Comparison of ENCODE assay signal across 27 cellular contexts in genomic region chr19:3015126-3016057, GRCh38. TPM values are rescaled to one million over a fixed set of nuclear protein-coding genes. Genes with fewer than 3 reads are reported as not detected.
"Had no signal": no experiment of that assay in that cellular context is flagged by ENCODE, and none has a peak within 500 bp of the region (broad histone marks: within the 10 kb centered on the region; RNA-seq: fewer than 3 reads in every experiment).

No MANE protein-coding gene starts in this region.

- H3K4me3 Mint-ChIP-seq: dendritic cell treated with granulocyte-macrophage colony-stimulating factor and Interleukin-4, amounts not matched to agents 40 ng/mL and 50 ng/mL, for 4 days; endodermal cell; natural killer cell; stimulated activated memory B cell treated with anti-CD40 and anti-IgM and Interleukin-4, amounts not matched to agents 10 μg/mL and 1 μg/mL and 100 μg/mL, for 72 hours had no signal

- H3K4me1 ChIP-seq: colonic mucosa, gastrocnemius medialis, lower lobe of right lung, parathyroid adenoma, testis, tibial artery, upper lobe of left lung had no signal

- H3K4me1 Mint-ChIP-seq: endodermal cell; natural killer cell; stimulated activated memory B cell treated with anti-CD40 and anti-IgM and Interleukin-4, amounts not matched to agents 10 μg/mL and 1 μg/mL and 100 μg/mL, for 72 hours had no signal

- H3K4me2 ChIP-seq: smooth muscle cell had no signal

- DNase-seq: colonic mucosa; effector CD8-positive, alpha-beta T cell; endodermal cell; foreskin fibroblast; gastrocnemius medialis; head of caudate nucleus; left ventricle myocardium superior; lower lobe of right lung; natural killer cell; stimulated activated CD4-positive, alpha-beta T cell treated with anti-CD3 and anti-CD28 coated beads, Interleukin-12 subunit alpha, Interleukin-12 subunit beta, amount 100 ng/mL, for 4 hours; stimulated activated CD4-positive, alpha-beta T cell treated with anti-CD3 and anti-CD28 coated beads, Interleukin-2, amount 100 ng/mL, for 24 hours; stimulated activated CD4-positive, alpha-beta T cell treated with anti-CD3 and anti-CD28 coated beads, Interleukin-4, amount 100 ng/mL, for 24 hours; stimulated activated naive CD8-positive, alpha-beta T cell treated with anti-CD3 and anti-CD28 coated beads, Interleukin-15, Interleukin-2, amounts not matched to agents 100 U/mL and 50 U/mL, for 24 hours; substantia nigra; testis; tibial artery; upper lobe of left lung had no signal

- H3K27ac Mint-ChIP-seq: dendritic cell treated with granulocyte-macrophage colony-stimulating factor and Interleukin-4, amounts not matched to agents 40 ng/mL and 50 ng/mL, for 4 days; endodermal cell; natural killer cell; progenitor cell of endocrine pancreas; stimulated activated memory B cell treated with anti-CD40 and anti-IgM and Interleukin-4, amounts not matched to agents 10 μg/mL and 1 μg/mL and 100 μg/mL, for 72 hours had no signal

- H3K27me3 Mint-ChIP-seq: progenitor cell of endocrine pancreas had no signal

- ATAC-seq: esophagus mucosa; gastrocnemius medialis; left ventricle myocardium superior; natural killer cell; sciatic nerve; stimulated activated memory B cell treated with anti-CD40 and anti-IgM and Interleukin-4, amounts not matched to agents 10 μg/mL and 1 μg/mL and 100 μg/mL, for 72 hours; stimulated activated naive CD8-positive, alpha-beta T cell treated with anti-CD3 and anti-CD28 coated beads, Interleukin-15, Interleukin-2, amounts not matched to agents 100 U/mL and 50 U/mL, for 24 hours had no signal

- H3K36me3 Mint-ChIP-seq: natural killer cell; stimulated activated memory B cell treated with anti-CD40 and anti-IgM and Interleukin-4, amounts not matched to agents 10 μg/mL and 1 μg/mL and 100 μg/mL, for 72 hours had no signal

- H3K27me3 ChIP-seq: colonic mucosa, gastrocnemius medialis, neutrophil, testis, upper lobe of left lung had no signal

- H3K36me3 ChIP-seq: colonic mucosa, neutrophil had no signal

- H3K4me3 ChIP-seq: colonic mucosa, gastrocnemius medialis, lower lobe of right lung, smooth muscle cell, testis, tibial artery, upper lobe of left lung had no signal

- H3K9me3 ChIP-seq: colonic mucosa, gastrocnemius medialis, lower lobe of right lung, neutrophil, testis, tibial artery, upper lobe of left lung had no signal

- H3K9ac ChIP-seq: parathyroid adenoma had no signal

- H3K9me3 Mint-ChIP-seq: dendritic cell treated with granulocyte-macrophage colony-stimulating factor and Interleukin-4, amounts not matched to agents 40 ng/mL and 50 ng/mL, for 4 days; endodermal cell; natural killer cell; stimulated activated memory B cell treated with anti-CD40 and anti-IgM and Interleukin-4, amounts not matched to agents 10 μg/mL and 1 μg/mL and 100 μg/mL, for 72 hours had no signal

- H3K27ac ChIP-seq: colonic mucosa, epithelial cell of prostate, gastrocnemius medialis, lower lobe of right lung, neutrophil, parathyroid adenoma, testis, tibial artery, upper lobe of left lung had no signal

- H2AFZ ChIP-seq: parathyroid adenoma had no signal

RNA-seq across cellular contexts. Expression of gene TLE6, which starts 38.0 kb away (rescaled TPM):
- total RNA-seq: mononuclear cell had no signal
